Comparison of ENCODE assay signal across 13 cellular contexts in the genomic region with DNA sequence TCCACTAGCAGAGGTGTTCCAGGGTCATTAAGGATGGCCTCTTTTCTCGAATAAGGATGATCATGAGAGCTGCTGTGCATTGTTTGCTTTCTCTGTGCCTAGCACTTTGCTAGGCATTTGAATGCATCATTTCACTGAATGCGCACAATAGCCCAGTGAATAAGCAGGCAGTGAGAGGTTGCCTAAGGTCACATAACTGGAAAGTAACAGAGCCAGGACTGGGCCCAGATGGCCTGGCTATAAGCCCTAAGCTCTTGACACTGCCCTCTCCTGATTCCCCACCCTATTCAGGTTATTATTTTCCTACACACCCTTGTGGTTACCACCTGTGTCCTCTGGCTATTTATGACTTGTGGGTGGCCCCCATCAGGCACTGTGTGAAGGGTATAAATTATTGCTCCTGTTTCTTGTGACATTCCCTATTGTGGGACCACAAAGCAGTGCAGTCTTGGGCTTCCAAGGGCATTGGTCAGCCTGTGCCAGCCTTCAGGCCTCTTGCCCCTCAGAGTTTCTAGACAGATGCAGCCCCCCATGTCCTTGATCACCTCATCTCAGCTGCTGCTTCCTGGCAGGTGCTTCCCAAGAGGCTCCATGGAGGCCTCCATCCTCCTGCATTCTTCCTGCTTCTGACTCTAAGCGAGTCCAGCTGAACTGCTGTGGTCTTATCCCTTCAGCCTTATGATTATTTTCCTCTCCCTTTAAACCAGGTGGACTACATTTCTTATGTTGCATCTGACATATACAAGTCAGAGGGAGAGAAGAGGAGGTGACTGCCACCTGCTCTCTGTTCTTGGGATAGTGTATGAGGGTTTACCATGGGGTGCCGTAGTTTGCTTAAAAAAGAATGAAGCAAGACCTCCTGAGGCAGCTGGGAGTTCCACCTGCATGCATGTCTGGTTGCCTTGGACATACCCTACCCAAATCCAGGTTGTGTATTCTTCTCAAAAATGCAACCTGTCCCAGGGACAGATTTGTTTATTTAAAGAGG. TPM values are rescaled to one million over a fixed set of nuclear protein-coding genes. Genes with fewer than 3 reads are reported as not detected.
A peak's percentile ranks its signal among the peaks of the same experiment; 100 is the strongest.
DNase-seq lines count a peak whose midpoint lies in the region; ATAC-seq and TF ChIP-seq lines count a peak whose summit lies in the region.
"Had no signal": no experiment of that assay in that cellular context is flagged by ENCODE, and none has a peak within 500 bp of the region (broad histone marks: within the 10 kb centered on the region; RNA-seq: fewer than 3 reads in every experiment).

No MANE protein-coding gene starts in this region.

- H3K9ac ChIP-seq in HUES48 (ENCODE audit: low read depth, low read length): no peak overlapping the region
- H3K9ac ChIP-seq: GM23248 had no signal

- no peak for TF ChIP-seq POLR2A in gastrocnemius medialis (IDR thresholded peaks at IDR 0.05)

- in situ Hi-C loops in gastrocnemius medialis (cut with MboI; ENCODE audit: low sequenced_read_pairs in 4 of 4): no loop called here

- H3K36me3 ChIP-seq in HUES48 (ENCODE audit: control insufficient read depth, insufficient read depth, low read length) (no peaks in the 10 kb centered on the region; the same call in 1 of the 2 replicates), gastrocnemius medialis (no peaks in the 10 kb centered on the region), osteoblast (ENCODE audit: insufficient read depth, low read length) (no peaks in the 10 kb centered on the region)

- peaks cover 38% of the 10 kb centered on the region for H3K4me1 ChIP-seq in HUES48 (ENCODE audit: control insufficient read depth, insufficient read depth, low read length)
- peaks cover 29 to 31% of the 10 kb centered on the region in 2 donors for H3K4me1 ChIP-seq in gastrocnemius medialis
- H3K4me1 ChIP-seq in osteoblast (ENCODE audit: insufficient read depth, low read length): no peaks in the 10 kb centered on the region

- H3K4me3 ChIP-seq in HUES48 (ENCODE audit: low read depth, low read length): 0 out of 2 replicates have a peak overlapping the region, but pooled peaks have one; percentile 4
- H3K4me3 ChIP-seq in gastrocnemius medialis: no peak overlapping the region
- no peak overlapping the region for H3K4me3 ChIP-seq in osteoblast (ENCODE audit: insufficient read depth, low read length)
- H3K4me3 ChIP-seq: GM23248 had no signal

- ATAC-seq in left ventricle myocardium superior (peak; percentile 97), gastrocnemius medialis (peak; percentile 79 to 93), GM19351 (IDR thresholded peaks at IDR 0.05; ENCODE audit: unreplicated experiment) (no peak)
- ATAC-seq: stimulated activated naive CD8-positive, alpha-beta T cell treated with anti-CD3 and anti-CD28 coated beads, Interleukin-15, Interleukin-2, amounts not matched to agents 100 U/mL and 50 U/mL, for 24 hours had no signal

- H3K79me2 ChIP-seq in osteoblast (ENCODE audit: insufficient read depth, low read length): no peaks in the 10 kb centered on the region

- H3K9me3 ChIP-seq in HUES48 (ENCODE audit: control insufficient read depth, insufficient read depth, low read length) (no peaks in the 10 kb centered on the region), gastrocnemius medialis (no peaks in the 10 kb centered on the region), osteoblast (ENCODE audit: low read depth, low read length) (peaks cover 4% of the 10 kb centered on the region)

- no peaks in the 10 kb centered on the region for H3K27me3 ChIP-seq in HUES48 (ENCODE audit: control insufficient read depth, insufficient read depth, low read length)
- H3K27me3 ChIP-seq in gastrocnemius medialis: no peaks in the 10 kb centered on the region
- H3K27me3 ChIP-seq in osteoblast (ENCODE audit: insufficient read depth, low read length): peaks cover 7% of the 10 kb centered on the region

- no peak overlapping the region for H3K4me2 ChIP-seq in osteoblast (ENCODE audit: insufficient read depth, low read length)

- peak overlapping the region; percentile 88 for H3K27ac ChIP-seq in HUES48 (ENCODE audit: low read depth, low read length)
- peak overlapping the region in 3 of 4 donors; percentile 41 to 67 (median 41) for H3K27ac ChIP-seq in gastrocnemius medialis
- H3K27ac ChIP-seq in osteoblast (ENCODE audit: low read depth, low read length): no peak overlapping the region
- H3K27ac ChIP-seq: GM23248 had no signal

- no peak overlapping the region for H2AFZ ChIP-seq in osteoblast (ENCODE audit: low read length)
- H2AFZ ChIP-seq: GM23248 had no signal

- no peaks in the 10 kb centered on the region for H4K20me1 ChIP-seq in osteoblast (ENCODE audit: insufficient read depth, low read length)

- DNase-seq in SHP77 treated with DMSO at 0.1 percent for 48 hours (lab: John Stamatoyannopoulos, UW) (peak; percentile 30), left ventricle myocardium superior (peak; percentile 59), gastrocnemius medialis (peak; percentile 24 to 54), osteoblast (ENCODE audit: insufficient read length, low spot score, missing footprints) (no peak), cortex of kidney (lab: John Stamatoyannopoulos, UW) (no peak), NCI-H748 (lab: John Stamatoyannopoulos, UW; ENCODE audit: unreplicated experiment) (no peak)
- DNase-seq: activated effector memory CD4-positive, alpha-beta T cell treated with anti-CD3 and anti-CD28 coated beads, Interleukin-2, amount 50 U/mL, for 16 hours; GM23248; KG1; NCI-H2171 treated with DMSO at 0.1 percent for 48 hours; stimulated activated naive CD8-positive, alpha-beta T cell treated with anti-CD3 and anti-CD28 coated beads, Interleukin-15, Interleukin-2, amounts not matched to agents 100 U/mL and 50 U/mL, for 24 hours had no signal

- TF ChIP-seq CTCF in gastrocnemius medialis (IDR thresholded peaks at IDR 0.05 in 4 of 5, conservative IDR thresholded peaks at IDR 0.05 in 1 of 5) (no peak), osteoblast (IDR thresholded peaks at IDR 0.05; ENCODE audit: extremely low read depth, low read depth, low read length) (no peak)

- intact Hi-C loops in left ventricle myocardium superior (cut with micrococcal nuclease) (no loop called here), gastrocnemius medialis (cut with DNase I; ENCODE audit: low total_unique reads) (loop anchor here (5.0 kb wide), 1 partner anchor 38 kb away; no protein-coding TSS in a partner anchor)

RNA-seq across cellular contexts. Expression of a gene that starts 47.6 kb away (rescaled TPM):
- total RNA-seq in left ventricle myocardium superior (27.4 TPM), gastrocnemius medialis (10 to 100 TPM in 3 of 4 donors, 1 to 10 TPM in 1; 9.1 to 48.3 (median 12.1) TPM), osteoblast (39.8 and 72.5 TPM in 2 replicates)

Comparison
In these comparisons a context has a peak if more than half of its experiments do, and no peak if none do; other contexts are left out.
1. DNase-seq: peak in SHP77 treated with DMSO at 0.1 percent for 48 hours (single experiment), left ventricle myocardium superior (single experiment) and gastrocnemius medialis (2 of 2); none in osteoblast (single experiment), cortex of kidney (single experiment) and NCI-H748 (single experiment).